Comparison of ENCODE assay signal across 26 cellular contexts in the genomic region with DNA sequence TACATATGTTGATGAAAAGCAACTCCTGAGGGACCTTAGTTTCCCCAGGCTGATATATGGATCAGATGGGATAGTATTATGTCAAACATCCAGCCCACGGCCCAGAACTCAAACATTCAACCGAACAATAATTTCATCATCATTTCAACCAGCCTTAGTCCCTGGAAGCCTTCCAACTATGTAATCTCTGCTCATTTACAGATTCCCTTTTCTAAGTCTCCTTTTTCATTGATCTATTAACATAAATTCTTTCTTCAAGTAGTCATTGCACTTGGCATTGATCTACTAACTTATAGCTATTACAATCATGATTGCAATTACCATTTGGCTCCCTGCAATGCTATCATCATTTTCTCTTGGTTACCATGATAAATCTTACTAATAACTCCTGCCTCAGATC.
"Had no signal": no experiment of that assay in that cellular context is flagged by ENCODE, and none has a peak within 500 bp of the region (broad histone marks: within the 10 kb centered on the region; RNA-seq: fewer than 3 reads in every experiment).

No MANE protein-coding gene starts in this region.

- H3K27ac ChIP-seq: left ventricle myocardium inferior, neural progenitor cell, neutrophil, parathyroid adenoma, skin epidermis, spleen, suprapubic skin, thoracic aorta, tibial artery, upper lobe of right lung had no signal

- H3K4me2 ChIP-seq: neural progenitor cell had no signal

- H3K27ac Mint-ChIP-seq: mesothelial cell of epicardium; naive B cell; natural killer cell; stimulated activated effector memory CD8-positive, alpha-beta T cell treated with anti-CD3 and anti-CD28 coated beads, Interleukin-12 subunit alpha, Interleukin-12 subunit beta, amount 100 ng/mL, for 72 hours; stimulated activated naive CD8-positive, alpha-beta T cell treated with anti-CD3 and anti-CD28 coated beads, Interleukin-15, Interleukin-2, amounts not matched to agents 100 ng/mL and 50 ng/mL, for 24 hours had no signal

- H3K79me2 ChIP-seq: parathyroid adenoma had no signal

- H3K4me1 ChIP-seq: neural progenitor cell, parathyroid adenoma, spleen, tibial artery had no signal

- DNase-seq: hippocampal formation; left ventricle myocardium inferior; naive B cell; natural killer cell; occipital lobe; retina; spleen; stimulated activated CD4-positive, alpha-beta T cell treated with anti-CD3 and anti-CD28 coated beads, Interleukin-4, amount 100 ng/mL, for 24 hours; stimulated activated naive CD4-positive, alpha-beta T cell; trophoblast cell; upper lobe of right lung had no signal

- H3K27me3 Mint-ChIP-seq: stimulated activated naive CD8-positive, alpha-beta T cell treated with anti-CD3 and anti-CD28 coated beads, Interleukin-15, Interleukin-2, amounts not matched to agents 100 ng/mL and 50 ng/mL, for 24 hours had no signal

- H3K4me3 Mint-ChIP-seq: mesothelial cell of epicardium; naive B cell; natural killer cell; nephron progenitor cell; neural progenitor cell; stimulated activated effector memory CD8-positive, alpha-beta T cell treated with anti-CD3 and anti-CD28 coated beads, Interleukin-12 subunit alpha, Interleukin-12 subunit beta, amount 100 ng/mL, for 72 hours; stimulated activated naive CD8-positive, alpha-beta T cell treated with anti-CD3 and anti-CD28 coated beads, Interleukin-15, Interleukin-2, amounts not matched to agents 100 ng/mL and 50 ng/mL, for 24 hours had no signal

- H3K9me3 Mint-ChIP-seq: mesothelial cell of epicardium; natural killer cell; nephron progenitor cell; neural progenitor cell; stimulated activated effector memory CD8-positive, alpha-beta T cell treated with anti-CD3 and anti-CD28 coated beads, Interleukin-12 subunit alpha, Interleukin-12 subunit beta, amount 100 ng/mL, for 72 hours; stimulated activated naive CD8-positive, alpha-beta T cell treated with anti-CD3 and anti-CD28 coated beads, Interleukin-15, Interleukin-2, amounts not matched to agents 100 ng/mL and 50 ng/mL, for 24 hours had no signal

- H3K9me3 ChIP-seq: left ventricle myocardium inferior, neutrophil, spleen, suprapubic skin, thoracic aorta, tibial artery, upper lobe of right lung had no signal

- FAIRE-seq: keratinocyte, urothelium cell line had no signal

- ATAC-seq: natural killer cell; sciatic nerve; stimulated activated effector memory CD8-positive, alpha-beta T cell treated with anti-CD3 and anti-CD28 coated beads, Interleukin-12 subunit alpha, Interleukin-12 subunit beta, amount 100 ng/mL, for 72 hours; upper lobe of right lung had no signal

- H3K36me3 Mint-ChIP-seq: mesothelial cell of epicardium; natural killer cell; neural progenitor cell; stimulated activated effector memory CD8-positive, alpha-beta T cell treated with anti-CD3 and anti-CD28 coated beads, Interleukin-12 subunit alpha, Interleukin-12 subunit beta, amount 100 ng/mL, for 72 hours had no signal

- H3K4me1 Mint-ChIP-seq: naive B cell; natural killer cell; stimulated activated effector memory CD8-positive, alpha-beta T cell treated with anti-CD3 and anti-CD28 coated beads, Interleukin-12 subunit alpha, Interleukin-12 subunit beta, amount 100 ng/mL, for 72 hours had no signal

- H2AFZ ChIP-seq: neural progenitor cell, parathyroid adenoma had no signal

- H3K27me3 ChIP-seq: neural progenitor cell, spleen, suprapubic skin, tibial artery, upper lobe of right lung had no signal

- H3K9ac ChIP-seq: neural progenitor cell, parathyroid adenoma had no signal

- H3K4me3 ChIP-seq: left ventricle myocardium inferior, lung, neural progenitor cell, skin epidermis, spleen, suprapubic skin, thoracic aorta, tibial artery, upper lobe of right lung had no signal

- H3K36me3 ChIP-seq: left ventricle myocardium inferior, neural progenitor cell, neutrophil, spleen, suprapubic skin, thoracic aorta, tibial artery, upper lobe of right lung had no signal
